ENCODE assay signal across 8 cellular contexts in genomic region chr17:37506678-37507077, GRCh38. TPM values are rescaled to one million over a fixed set of nuclear protein-coding genes. Genes with fewer than 3 reads are reported as not detected.
A peak's percentile ranks its signal among the peaks of the same experiment; 100 is the strongest.
DNase-seq lines count a peak whose midpoint lies in the region; ATAC-seq and TF ChIP-seq lines count a peak whose summit lies in the region.

No MANE protein-coding gene starts in this region.

- H3K9me3 ChIP-seq in OCI-LY1 (ENCODE audit: low read length): no peaks in the 10 kb centered on the region
- no peaks in the 10 kb centered on the region for H3K9me3 ChIP-seq in gastrocnemius medialis

- ATAC-seq in naive B cell (ENCODE audit: low read depth in 2 of 2): peak; percentile 57 to 62
- ATAC-seq in gastrocnemius medialis: no peak

- no peak for TF ChIP-seq POLR2A in gastrocnemius medialis (IDR thresholded peaks at IDR 0.05)

- no peaks in the 10 kb centered on the region for H3K36me3 ChIP-seq in OCI-LY1 (ENCODE audit: insufficient read depth, low read length)
- H3K36me3 ChIP-seq in gastrocnemius medialis: no peaks in the 10 kb centered on the region

- H3K27ac Mint-ChIP-seq in naive B cell: peak overlapping the region in 1 of 6 donors; percentile 38

- no peaks in the 10 kb centered on the region for H3K79me2 ChIP-seq in OCI-LY1 (ENCODE audit: insufficient read depth, low read length)

- no peaks in the 10 kb centered on the region for H4K20me1 ChIP-seq in OCI-LY1 (ENCODE audit: insufficient read depth, low read length)

- TF ChIP-seq CTCF in GM12864 (IDR thresholded peaks at IDR 0.05; ENCODE audit: low read depth, low read length, missing control alignments) (peak; percentile 70), OCI-LY1 (IDR thresholded peaks at IDR 0.05; ENCODE audit: low read length) (peak; percentile 52), gastrocnemius medialis (IDR thresholded peaks at IDR 0.05 in 4 of 5, conservative IDR thresholded peaks at IDR 0.05 in 1 of 5) (peak in 2 of 5 experiments; percentile 9 to 30)

- H3K9ac ChIP-seq in OCI-LY1 (ENCODE audit: low read length): no peak overlapping the region

- DNase-seq in A172 (ENCODE audit: low spot score) (peak; percentile 40), GM12864 (ENCODE audit: low read depth) (no peak), naive B cell (no peak), DMS153 (lab: John Stamatoyannopoulos, UW) (no peak), gastrocnemius medialis (no peak)
- DNase-seq in effector CD8-positive, alpha-beta T cell (lab: John Stamatoyannopoulos, UW): no peak

- H3K4me3 Mint-ChIP-seq in naive B cell: no peak overlapping the region

- no peak overlapping the region for H2AFZ ChIP-seq in OCI-LY1 (ENCODE audit: low read length)

- no peaks in the 10 kb centered on the region for H3K27me3 Mint-ChIP-seq in naive B cell

- no peak overlapping the region for H3K27ac ChIP-seq in OCI-LY1 (ENCODE audit: low read depth, low read length, poor library complexity, severe bottlenecking)
- H3K27ac ChIP-seq in cingulate gyrus (ENCODE audit: low read depth, low read length): peak overlapping the region; percentile 6
- no peak overlapping the region for H3K27ac ChIP-seq in gastrocnemius medialis

- H3F3A ChIP-seq in OCI-LY1 (ENCODE audit: insufficient read depth, low read length): no peaks in the 10 kb centered on the region

- peaks cover 0 to 5% (median 0%) of the 10 kb centered on the region in 3 donors for H3K4me1 Mint-ChIP-seq in naive B cell

- H3K27me3 ChIP-seq in OCI-LY1 (ENCODE audit: insufficient read depth, low read length) (no peaks in the 10 kb centered on the region), gastrocnemius medialis (no peaks in the 10 kb centered on the region)

- intact Hi-C loops in gastrocnemius medialis (cut with DNase I; ENCODE audit: low total_unique reads): no loop called here

- no peaks in the 10 kb centered on the region for H3K36me3 Mint-ChIP-seq in naive B cell

- H3K9me2 ChIP-seq in OCI-LY1 (ENCODE audit: low read depth, low read length): no peaks in the 10 kb centered on the region

- no peaks in the 10 kb centered on the region for H3K9me3 Mint-ChIP-seq in naive B cell

- H3K4me1 ChIP-seq in OCI-LY1 (ENCODE audit: insufficient read depth, low read length, severe bottlenecking): peaks cover 10% of the 10 kb centered on the region
- peaks cover 4 to 5% of the 10 kb centered on the region in 2 donors for H3K4me1 ChIP-seq in gastrocnemius medialis

- in situ Hi-C loops in gastrocnemius medialis (cut with MboI; ENCODE audit: low sequenced_read_pairs in 4 of 4): no loop called here

- no peak overlapping the region for H3K4me2 ChIP-seq in OCI-LY1 (ENCODE audit: low read length)

- H3K4me3 ChIP-seq in GM12864 (ENCODE audit: low read depth, low read length) (no peak overlapping the region), OCI-LY1 (ENCODE audit: low read depth, low read length, poor library complexity, severe bottlenecking) (no peak overlapping the region), gastrocnemius medialis (no peak overlapping the region)

RNA-seq across cellular contexts. Expression of gene DUSP14, which starts 17.0 kb away (rescaled TPM):
- 124 and 151 TPM in 2 replicates for total RNA-seq in A172 (2014; rRNA removed; shearing (Covaris generic))
- 1 to 10 TPM; 3.4 to 8.0 (median 5.4) TPM for polyA plus RNA-seq in naive B cell (ENCODE audit: low read depth in 6 of 6)
- total RNA-seq in gastrocnemius medialis: 10 to 100 TPM; 10.2 to 15.1 (median 11.3) TPM

Comparison
In these comparisons a context has a peak if more than half of its experiments do, and no peak if none do; other contexts are left out.
1. ATAC-seq: peak in naive B cell (2 of 2); none in gastrocnemius medialis (0 of 2).